8 cellular contexts compared by ENCODE assay signal in the genomic region with DNA sequence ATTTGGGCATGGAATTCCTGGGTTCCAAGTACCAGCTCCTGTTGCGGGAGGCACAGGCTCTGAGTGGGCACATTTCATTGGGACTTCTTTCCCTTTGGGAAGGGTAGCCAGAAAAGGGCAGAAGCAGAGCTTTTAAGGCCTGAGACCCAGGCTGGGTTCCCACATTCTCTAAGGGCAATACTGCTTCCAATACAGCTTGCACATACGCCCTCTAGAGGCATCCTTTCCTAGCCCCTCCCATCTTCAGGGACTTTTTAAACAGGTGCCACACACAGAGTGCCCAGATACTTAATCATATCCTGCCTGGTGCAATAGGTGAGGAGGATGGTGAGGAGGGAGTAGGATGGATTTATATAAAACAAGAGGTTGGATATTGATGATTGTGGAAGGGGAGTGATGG. TPM values are rescaled to one million over a fixed set of nuclear protein-coding genes. Genes with fewer than 3 reads are reported as not detected.
DNase-seq lines count a peak whose midpoint lies in the region; ATAC-seq and TF ChIP-seq lines count a peak whose summit lies in the region.

No MANE protein-coding gene starts in this region.

- H3K9ac ChIP-seq in DND-41 (ENCODE audit: low read depth, low read length), result no peak overlapping the region

- no peaks in the 10 kb centered on the region for H3K27me3 ChIP-seq in DND-41 (ENCODE audit: insufficient read depth, low read length, poor library complexity)
- H3K27me3 ChIP-seq in testis, result no peaks in the 10 kb centered on the region

- no peaks in the 10 kb centered on the region for H3K36me3 Mint-ChIP-seq in activated CD4-positive, alpha-beta T cell treated with anti-CD3 and anti-CD28 coated beads, Interleukin-2, amount 10 ng/mL, durations not matched to agents 7 days and 5 days (ENCODE audit: low read depth)
- H3K36me3 Mint-ChIP-seq in neural crest cell (ENCODE audit: low read depth), result no peaks in the 10 kb centered on the region

- H3K4me3 ChIP-seq in DND-41 (ENCODE audit: low read depth in 1 of 2, low read length in 2 of 2) (no peak overlapping the region), testis (no peak overlapping the region)

- H3K4me1 Mint-ChIP-seq in activated CD4-positive, alpha-beta T cell treated with anti-CD3 and anti-CD28 coated beads, Interleukin-2, amount 10 ng/mL, durations not matched to agents 7 days and 5 days, result peaks cover 3% of the 10 kb centered on the region
- peaks cover 3% of the 10 kb centered on the region for H3K4me1 Mint-ChIP-seq in neural crest cell

- intact Hi-C loops in testis (cut with DNase I; ENCODE audit: low total_unique reads), result no loop called here

- peak; percentile 16 for DNase-seq in DND-41
- DNase-seq in activated CD4-positive, alpha-beta T cell treated with anti-CD3 and anti-CD28 coated beads, Interleukin-2, amount 10 ng/mL, durations not matched to agents 7 days and 5 days, result peak; percentile 43
- DNase-seq in neural crest cell (ENCODE audit: low read depth, low spot score), result no peak
- no peak for DNase-seq in GDM1 (lab: John Stamatoyannopoulos, UW)
- no peak for DNase-seq in NCI-H1092 treated with DMSO at 0.1 percent for 48 hours (lab: John Stamatoyannopoulos, UW)
- DNase-seq in testis, result no peak

- no peaks in the 10 kb centered on the region for H3K79me2 ChIP-seq in DND-41 (ENCODE audit: insufficient read depth, low read length)

- H3K27ac ChIP-seq in DND-41 (ENCODE audit: low read length) (no peak overlapping the region), testis (no peak overlapping the region)

- H3K4me3 Mint-ChIP-seq in activated CD4-positive, alpha-beta T cell treated with anti-CD3 and anti-CD28 coated beads, Interleukin-2, amount 10 ng/mL, durations not matched to agents 7 days and 5 days, result no peak overlapping the region
- H3K4me3 Mint-ChIP-seq in neural crest cell, result no peak overlapping the region

- TF ChIP-seq CTCF in DND-41 (IDR thresholded peaks at IDR 0.05; ENCODE audit: borderline replicate concordance, extremely low read depth, low read length, poor library complexity, severe bottlenecking) (peak; percentile 63), neural crest cell (conservative IDR thresholded peaks at IDR 0.05) (peak; percentile 23), testis (IDR thresholded peaks at IDR 0.05) (no peak)

- H3K27ac Mint-ChIP-seq in activated CD4-positive, alpha-beta T cell treated with anti-CD3 and anti-CD28 coated beads, Interleukin-2, amount 10 ng/mL, durations not matched to agents 7 days and 5 days, result no peak overlapping the region
- no peak overlapping the region for H3K27ac Mint-ChIP-seq in neural crest cell (ENCODE audit: unreplicated experiment)

- no peaks in the 10 kb centered on the region for H4K20me1 ChIP-seq in DND-41 (ENCODE audit: insufficient read depth, low read length)

- H3K4me2 ChIP-seq in DND-41 (ENCODE audit: insufficient read depth, low read length), result no peak overlapping the region

- H3K27me3 Mint-ChIP-seq in activated CD4-positive, alpha-beta T cell treated with anti-CD3 and anti-CD28 coated beads, Interleukin-2, amount 10 ng/mL, durations not matched to agents 7 days and 5 days, result peaks cover 38% of the 10 kb centered on the region
- H3K27me3 Mint-ChIP-seq in neural crest cell (ENCODE audit: low read depth), result peaks cover 57% of the 10 kb centered on the region

- no peaks in the 10 kb centered on the region for H3K9me3 Mint-ChIP-seq in activated CD4-positive, alpha-beta T cell treated with anti-CD3 and anti-CD28 coated beads, Interleukin-2, amount 10 ng/mL, durations not matched to agents 7 days and 5 days
- H3K9me3 Mint-ChIP-seq in neural crest cell, result no peaks in the 10 kb centered on the region

- peak; percentile 62 for ATAC-seq in DND-41 (ENCODE audit: insufficient read depth, low read depth)
- peak; percentile 53 for ATAC-seq in GM19328 (IDR thresholded peaks at IDR 0.05; ENCODE audit: unreplicated experiment)
- peak; percentile 67 for ATAC-seq in HG03469 (IDR thresholded peaks at IDR 0.05; ENCODE audit: unreplicated experiment)

- WGBS in testis, 2 donors, result 88 to 93% methylated on average over 1 to 2 of the region's 2 CpGs

- H3K9me3 ChIP-seq in DND-41 (ENCODE audit: insufficient read depth, low read length, severe bottlenecking), result no peaks in the 10 kb centered on the region
- H3K9me3 ChIP-seq in testis, result no peaks in the 10 kb centered on the region

- H3K4me1 ChIP-seq in DND-41 (ENCODE audit: insufficient read depth, low read length), result no peaks in the 10 kb centered on the region
- peaks cover 8% of the 10 kb centered on the region for H3K4me1 ChIP-seq in testis

- H3K36me3 ChIP-seq in DND-41 (ENCODE audit: insufficient read depth, low read length) (no peaks in the 10 kb centered on the region), testis (ENCODE audit: low read depth, missing control alignments) (no peaks in the 10 kb centered on the region)

- POLR2A ChIA-PET in activated CD4-positive, alpha-beta T cell treated with anti-CD3 and anti-CD28 coated beads, Interleukin-2, amount 10 ng/mL, durations not matched to agents 7 days and 5 days (lab: Charles Lee), result no interaction called here

- H2AFZ ChIP-seq in DND-41 (ENCODE audit: low read depth, low read length), result no peak overlapping the region

- CTCF ChIA-PET in activated CD4-positive, alpha-beta T cell treated with anti-CD3 and anti-CD28 coated beads, Interleukin-2, amount 10 ng/mL, durations not matched to agents 7 days and 5 days (lab: Charles Lee), result interaction anchor here (0.8 to 1.2 kb wide), 6 partner anchors 10 to 324 kb away, joined by 3 to 7 read pairs (median 3); no protein-coding TSS in a partner anchor

- TF ChIP-seq POLR2A in testis (IDR thresholded peaks at IDR 0.05), result no peak

RNA-seq across cellular contexts. Expression of a gene that starts 5.7 kb away (rescaled TPM):
- total RNA-seq in activated CD4-positive, alpha-beta T cell treated with anti-CD3 and anti-CD28 coated beads, Interleukin-2, amount 10 ng/mL, durations not matched to agents 7 days and 5 days, result not detected
- total RNA-seq in neural crest cell, result 0.16 TPM in 1 of 2 replicates, not detected in the other
- total RNA-seq in testis, result under 1 TPM; 0.24 to 0.50 TPM
- not detected for polyA plus RNA-seq in testis (ENCODE audit: insufficient read depth, low read depth, low replicate concordance)

Comparison
In these comparisons a context has a peak if more than half of its experiments do, and no peak if none do; other contexts are left out.
1. DNase-seq: peak in DND-41 (single experiment) and activated CD4-positive, alpha-beta T cell treated with anti-CD3 and anti-CD28 coated beads, Interleukin-2, amount 10 ng/mL, durations not matched to agents 7 days and 5 days (single experiment); none in neural crest cell (single experiment), GDM1 (single experiment), NCI-H1092 treated with DMSO at 0.1 percent for 48 hours (single experiment) and testis (single experiment).
2. CTCF ChIP-seq: peak in DND-41 (single experiment) and neural crest cell (single experiment); none in testis (0 of 3).
3. Peak in every context shown above with its lines, with median percentiles within 50 percentile points of each other: ATAC-seq.